Comparison of ENCODE assay signal across 24 cellular contexts in genomic region chr21:36845070-36845469, GRCh38.
DNase-seq lines count a peak whose midpoint lies in the region; ATAC-seq and TF ChIP-seq lines count a peak whose summit lies in the region.
"Had no signal": no experiment of that assay in that cellular context is flagged by ENCODE, and none has a peak within 500 bp of the region (broad histone marks: within the 10 kb centered on the region; RNA-seq: fewer than 3 reads in every experiment).

No MANE protein-coding gene starts in this region.

- no peak overlapping the region for H3K4me3 Mint-ChIP-seq in mesothelial cell of epicardium
- H3K4me3 Mint-ChIP-seq: CD14-positive monocyte; CD4-positive, alpha-beta T cell; CD8-positive, alpha-beta memory T cell; GM23338; H9; HFFc6 had no signal

- WGBS in IMR-90 (ENCODE audit: extremely low coverage in 2 of 2, insufficient read length in 1 of 2), 2 experiments: 100% methylated on average over 5 of the region's 10 CpGs; no CpG with 5 or more reads in 1 of the 2 experiments
- 94 to 98% methylated on average over 10 of the region's 10 CpGs for WGBS in thyroid gland, 2 donors

- peaks cover 0 to 25% of the 10 kb centered on the region in 2 experiments; a peak in 2 of 4 replicates for H3K79me1 ChIP-seq in IMR-90 (ENCODE audit: low read depth in 1 of 2, low read length in 2 of 2)

- H3K36me3 ChIP-seq in IMR-90 (ENCODE audit: control insufficient read depth, insufficient read depth, low read length) (no peaks in the 10 kb centered on the region), thyroid gland (no peaks in the 10 kb centered on the region)
- H3K36me3 ChIP-seq: BE2C had no signal

- no peak overlapping the region; the same call in 1 of the 2 replicates for H3K14ac ChIP-seq in IMR-90 (replicated peaks; ENCODE audit: low read depth, low read length)

- no peak overlapping the region; the same call in 1 of the 2 replicates for H2BK20ac ChIP-seq in IMR-90 (ENCODE audit: low read depth, low read length)

- no peak overlapping the region for H2AFZ ChIP-seq in IMR-90 (replicated peaks; ENCODE audit: low read length, poor library complexity)
- H2AFZ ChIP-seq: GM23338 had no signal

- no peak overlapping the region for H2BK5ac ChIP-seq in IMR-90 (ENCODE audit: low read depth, low read length, poor library complexity, severe bottlenecking)

- peaks cover 16% of the 10 kb centered on the region for H3K4me1 ChIP-seq in IMR-90 (ENCODE audit: control insufficient read depth, insufficient read depth, low read length)
- H3K4me1 ChIP-seq in thyroid gland: no peaks in the 10 kb centered on the region
- H3K4me1 ChIP-seq: BE2C; BLaER1 treated with 17β-estradiol and CSF1 and Interleukin-3, amounts not matched to agents 10 nM and 100 nM had no signal

- H2BK15ac ChIP-seq in IMR-90 (ENCODE audit: low read depth, low read length): no peak overlapping the region

- H3K36me3 Mint-ChIP-seq in mesothelial cell of epicardium: peaks cover 4% of the 10 kb centered on the region
- H3K36me3 Mint-ChIP-seq: CD14-positive monocyte had no signal

- CTCF ChIA-PET in IMR-90 (lab: Yijun Ruan, JAX): no interaction called here

- TF ChIP-seq CTCF in IMR-90 (conservative IDR thresholded peaks at IDR 0.05; ENCODE audit: low read depth, low read length): no peak
- TF ChIP-seq CTCF in thyroid gland (IDR thresholded peaks at IDR 0.05): no peak
- TF ChIP-seq CTCF in mesothelial cell of epicardium (IDR thresholded peaks at IDR 0.05; ENCODE audit: unreplicated experiment): no peak

- H3K4me2 ChIP-seq in IMR-90 (ENCODE audit: low read depth, low read length): no peak overlapping the region
- H3K4me2 ChIP-seq: A549; BLaER1 treated with 17β-estradiol and CSF1 and Interleukin-3, amounts not matched to agents 10 nM and 100 nM; GM23338 had no signal

- peaks cover 18% of the 10 kb centered on the region for H3K9me1 ChIP-seq in IMR-90 (ENCODE audit: insufficient read depth, low read length)

- peaks cover 5% of the 10 kb centered on the region; the same call in 1 of the 2 replicates for H4K20me1 ChIP-seq in IMR-90 (ENCODE audit: insufficient read depth, low read length)
- H4K20me1 ChIP-seq: BLaER1 treated with 17β-estradiol and CSF1 and Interleukin-3, amounts not matched to agents 10 nM and 100 nM had no signal

- dilution Hi-C loops in IMR-90 (cut with HindIII; ENCODE audit: low sequenced_read_pairs, unreplicated experiment): no loop called here

- POLR2A ChIA-PET in IMR-90 (lab: Charles Lee; ENCODE audit: unreplicated experiment): no interaction called here

- H4K8ac ChIP-seq in IMR-90 (ENCODE audit: low read depth in 2 of 2, low read length in 2 of 2): no peak overlapping the region

- H2BK120ac ChIP-seq in IMR-90 (ENCODE audit: low read depth, low read length): 0 out of 2 replicates have a peak overlapping the region, but pooled peaks have one; percentile 9

- H3K27me3 ChIP-seq in IMR-90 (ENCODE audit: control insufficient read depth, insufficient read depth, low read length) (no peaks in the 10 kb centered on the region), thyroid gland (no peaks in the 10 kb centered on the region)
- H3K27me3 ChIP-seq: BE2C; BLaER1 treated with 17β-estradiol and CSF1 and Interleukin-3, amounts not matched to agents 10 nM and 100 nM had no signal

- TF ChIP-seq POLR2A in IMR-90 (IDR thresholded peaks at IDR 0.05; ENCODE audit: low read depth, low read length): no peak
- TF ChIP-seq POLR2A in thyroid gland (IDR thresholded peaks at IDR 0.05): no peak

- H2AK9ac ChIP-seq in IMR-90 (replicated peaks; ENCODE audit: low read depth, low read length, poor library complexity): no peak overlapping the region

- H3K4ac ChIP-seq in IMR-90 (ENCODE audit: low read depth, low read length): peak overlapping the region; percentile 27; the same call in 1 of the 2 replicates

- peaks cover 4% of the 10 kb centered on the region for H3K9me3 Mint-ChIP-seq in mesothelial cell of epicardium
- H3K9me3 Mint-ChIP-seq: CD4-positive, alpha-beta T cell; CD8-positive, alpha-beta memory T cell; GM23338; H9; HFFc6 had no signal

- no TSS peak for BruUV-seq in IMR-90 (replicated peaks; lab: Mats Ljungman, UMichigan)

- no peak overlapping the region for H3K23ac ChIP-seq in IMR-90 (ENCODE audit: low read depth, low read length)

- H3K27me3 Mint-ChIP-seq in mesothelial cell of epicardium (ENCODE audit: low read depth): no peaks in the 10 kb centered on the region
- H3K27me3 Mint-ChIP-seq: CD4-positive, alpha-beta T cell; CD8-positive, alpha-beta memory T cell had no signal

- no peak overlapping the region for H3K27ac ChIP-seq in IMR-90 (ENCODE audit: insufficient read depth, low read length)
- H3K27ac ChIP-seq in thyroid gland: no peak overlapping the region
- H3K27ac ChIP-seq: BLaER1 treated with 17β-estradiol and CSF1 and Interleukin-3, amounts not matched to agents 10 nM and 100 nM had no signal

- ATAC-seq in IMR-90 (ENCODE audit: low read depth): no peak
- ATAC-seq in GM21529 (IDR thresholded peaks at IDR 0.05; ENCODE audit: unreplicated experiment): no peak
- ATAC-seq: A549, GM12878, GM23338 had no signal

- H4K5ac ChIP-seq in IMR-90 (ENCODE audit: low read depth, low read length): no peak overlapping the region

- peaks cover 13% of the 10 kb centered on the region for H3K4me1 Mint-ChIP-seq in mesothelial cell of epicardium
- H3K4me1 Mint-ChIP-seq: CD14-positive monocyte, GM23338 had no signal

- no peak overlapping the region for H3K56ac ChIP-seq in IMR-90 (ENCODE audit: extremely low read depth, insufficient read depth, low read length)

- no peak for DNase-seq in IMR-90
- peak; percentile 41 for DNase-seq in dermis blood vessel endothelial cell
- DNase-seq in kidney tubule cell (ENCODE audit: low spot score): peak; percentile 18
- no peak for DNase-seq in thyroid gland
- no peak for DNase-seq in mesothelial cell of epicardium (ENCODE audit: low spot score in 2 of 2, unreplicated experiment in 2 of 2)
- no peak for DNase-seq in inferior parietal cortex (ENCODE audit: extremely low spot score)
- DNase-seq: 8988T; ACHN; AML-193; BE2C; CD4-positive, alpha-beta T cell; CD8-positive, alpha-beta memory T cell; DMS 273 treated with DMSO at 0.1 percent for 48 hours; DMS79; EL; GDM1; H9; HFFc6 had no signal

- no peak for TF ChIP-seq RAD21 in IMR-90 (IDR thresholded peaks at IDR 0.05; ENCODE audit: low read length)

- H3K9me3 ChIP-seq in IMR-90 (ENCODE audit: control insufficient read depth, insufficient read depth, low read length) (no peaks in the 10 kb centered on the region), thyroid gland (no peaks in the 10 kb centered on the region)
- H3K9me3 ChIP-seq: A549; BE2C; BLaER1 treated with 17β-estradiol and CSF1 and Interleukin-3, amounts not matched to agents 10 nM and 100 nM had no signal

- 0 out of 2 replicates have a peak overlapping the region, but pooled peaks have one; percentile 4 for H2AK5ac ChIP-seq in IMR-90 (ENCODE audit: low read depth, low read length)

- in situ Hi-C loops in IMR-90 (cut with MboI; ENCODE audit: low sequenced_read_pairs): no loop called here

- intact Hi-C loops in IMR-90 (cut with micrococcal nuclease): no loop called here
- intact Hi-C loops in thyroid gland (cut with DNase I): no loop called here

- no peak overlapping the region for H3K9ac ChIP-seq in IMR-90 (ENCODE audit: low read depth, low read length)
- H3K9ac ChIP-seq: BLaER1 treated with 17β-estradiol and CSF1 and Interleukin-3, amounts not matched to agents 10 nM and 100 nM had no signal

- H4K91ac ChIP-seq in IMR-90 (ENCODE audit: insufficient read depth, low read depth, low read length): peak overlapping the region; percentile 5; the same call in 1 of the 2 replicates

- H3K4me3 ChIP-seq in IMR-90 (ENCODE audit: insufficient read depth, low read depth, low read length) (no peak overlapping the region), thyroid gland (replicated peaks in 1 of 3) (no peak overlapping the region)
- H3K4me3 ChIP-seq: A549; BLaER1 treated with 17β-estradiol and CSF1 and Interleukin-3, amounts not matched to agents 10 nM and 100 nM; GM12878; GM23338 had no signal

- H3K27ac Mint-ChIP-seq in mesothelial cell of epicardium: no peak overlapping the region
- H3K27ac Mint-ChIP-seq: CD4-positive, alpha-beta T cell; CD8-positive, alpha-beta memory T cell; H9; HFFc6 had no signal

- no peak overlapping the region for H3K18ac ChIP-seq in IMR-90 (ENCODE audit: low read depth, low read length)

TF ChIP-seq in IMR-90, 13 proteins besides CTCF, POLR2A, EP300 and RAD21:
- TF ChIP-seq RFX5 (IDR thresholded peaks at IDR 0.05; ENCODE audit: low read depth, low read length) (no peak), CEBPB (IDR thresholded peaks at IDR 0.05; ENCODE audit: low read depth, low read length) (no peak), ELK1 (IDR thresholded peaks at IDR 0.05; ENCODE audit: borderline replicate concordance, low read depth, low read length) (no peak), MAZ (IDR thresholded peaks at IDR 0.05; ENCODE audit: borderline replicate concordance, low read depth, low read length) (no peak), MXI1 (IDR thresholded peaks at IDR 0.05; ENCODE audit: borderline replicate concordance, low read depth, low read length) (no peak), CHD1 (IDR thresholded peaks at IDR 0.05; ENCODE audit: low read depth, low read length) (no peak), NFE2L2 (IDR thresholded peaks at IDR 0.05; ENCODE audit: low read depth, low read length) (no peak), USF2 (IDR thresholded peaks at IDR 0.05; ENCODE audit: low read depth, low read length) (no peak), RCOR1 (IDR thresholded peaks at IDR 0.05; ENCODE audit: insufficient replicate concordance, low read length) (no peak), BHLHE40 (IDR thresholded peaks at IDR 0.05; ENCODE audit: low read depth, low read length) (no peak), SMC3 (IDR thresholded peaks at IDR 0.05; ENCODE audit: low read depth, low read length) (no peak), FOS (IDR thresholded peaks at IDR 0.05; ENCODE audit: low read depth, low read length) (no peak), MAFK (IDR thresholded peaks at IDR 0.05; ENCODE audit: low read depth, low read length) (no peak)
TF ChIP-seq in IMR-90: peak in this region for 0.

Comparison
In these comparisons a context has a peak if more than half of its experiments do, and no peak if none do; other contexts are left out.
1. DNase-seq: peak in dermis blood vessel endothelial cell (single experiment) and kidney tubule cell (single experiment); none in IMR-90 (single experiment), thyroid gland (0 of 2), mesothelial cell of epicardium (0 of 2) and inferior parietal cortex (single experiment).